In the genomic region with DNA sequence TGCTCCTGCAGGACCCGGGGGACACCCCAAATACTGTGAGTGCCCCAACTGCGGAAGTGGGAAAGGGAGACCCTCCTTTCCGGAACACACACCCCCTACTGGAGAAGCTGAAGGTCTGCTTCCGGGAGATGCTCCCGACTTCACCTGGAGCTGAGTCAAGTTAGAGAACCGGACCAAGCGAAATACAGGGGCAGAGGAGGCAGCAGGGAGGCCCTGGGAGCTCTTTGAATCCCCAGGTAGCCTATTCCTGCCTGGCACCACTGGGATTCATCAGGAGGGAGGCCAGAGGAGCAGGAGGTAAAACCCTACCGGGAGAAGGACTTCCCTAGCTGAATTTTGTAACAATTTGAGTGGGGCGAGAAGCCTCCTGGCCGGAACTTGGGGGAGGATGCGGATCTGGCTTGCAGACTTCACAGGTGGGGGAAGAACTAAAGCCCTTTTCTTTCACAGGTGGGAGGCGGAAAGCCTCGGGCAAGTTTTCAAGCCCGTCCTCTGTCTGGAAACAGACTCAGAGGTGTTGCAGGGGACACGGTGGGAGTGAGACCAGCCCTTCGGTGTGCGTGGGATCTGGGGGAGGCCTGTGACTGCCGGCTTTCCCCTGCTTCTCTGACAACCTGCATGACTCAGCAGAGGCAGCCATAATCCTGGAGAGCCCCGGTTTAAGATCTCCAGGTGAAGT, we compare ENCODE assay signal across 8 cellular contexts. TPM values are rescaled to one million over a fixed set of nuclear protein-coding genes. Genes with fewer than 3 reads are reported as not detected.
A peak's percentile ranks its signal among the peaks of the same experiment; 100 is the strongest.
DNase-seq lines count a peak whose midpoint lies in the region; ATAC-seq and TF ChIP-seq lines count a peak whose summit lies in the region.

No MANE protein-coding gene starts in this region.

- CTCF ChIA-PET in CD4-positive, alpha-beta memory T cell (lab: Charles Lee; ENCODE audit: partially characterized antibody): interaction anchor here (1.7 to 2.1 kb wide), 2 partner anchors 11 kb away, joined by 4 to 16 read pairs; no protein-coding TSS in a partner anchor
- CTCF ChIA-PET in Calu3 (lab: Charles Lee): interaction anchor here (0.6 kb wide), 1 partner anchor 280 kb away, joined by 3 read pairs; no protein-coding TSS in a partner anchor

- no TSS peak for BruUV-seq in Calu3 (replicated peaks; lab: Mats Ljungman, UMichigan)

- H3K4me3 Mint-ChIP-seq in CD4-positive, alpha-beta memory T cell: peak overlapping the region in 7 of 8 donors; percentile 35 to 73 (median 65)
- H3K4me3 Mint-ChIP-seq in natural killer cell (peak overlapping the region; percentile 76), Calu3 (ENCODE audit: low read depth, unreplicated experiment) (no peak overlapping the region)

- no peaks in the 10 kb centered on the region for H4K20me1 ChIP-seq in KMS-11 (ENCODE audit: insufficient read depth)

- intact Hi-C loops in CD4-positive, alpha-beta memory T cell (cut with micrococcal nuclease): no loop called here
- intact Hi-C loops in body of pancreas (cut with DNase I): no loop called here
- intact Hi-C loops in natural killer cell (cut with micrococcal nuclease): no loop called here
- intact Hi-C loops in Calu3 (cut with micrococcal nuclease; ENCODE audit: unreplicated experiment): no loop called here

- no peaks in the 10 kb centered on the region for H3K36me3 ChIP-seq in CD4-positive, alpha-beta memory T cell (ENCODE audit: insufficient read depth, low read length)
- H3K36me3 ChIP-seq in KMS-11 (ENCODE audit: insufficient read depth) (no peaks in the 10 kb centered on the region), body of pancreas (replicated peaks in 1 of 2; ENCODE audit: insufficient read depth in 1 of 2, low read depth in 2 of 2) (no peaks in the 10 kb centered on the region)

- DNase-seq in CD4-positive, alpha-beta memory T cell: peak in 1 of 5 donors; percentile 10
- DNase-seq in body of pancreas: peak in 2 of 4 donors; percentile 23 to 26
- no peak for DNase-seq in natural killer cell
- no peak for DNase-seq in NCI-H446 treated with DMSO at 0.1 percent for 48 hours (lab: John Stamatoyannopoulos, UW)
- DNase-seq in Calu3: no peak
- DNase-seq in AG08396 (ENCODE audit: low spot score): no peak

- H3K27ac Mint-ChIP-seq in CD4-positive, alpha-beta memory T cell: peak overlapping the region in 3 of 7 donors; percentile 33 to 50 (median 45)
- H3K27ac Mint-ChIP-seq in natural killer cell: peak overlapping the region; percentile 24 to 78
- no peak overlapping the region for H3K27ac Mint-ChIP-seq in Calu3 (ENCODE audit: unreplicated experiment)

- ATAC-seq in body of pancreas (no peak), natural killer cell (peak in 2 of 3 donors; percentile 30 to 61), GM21447 (IDR thresholded peaks at IDR 0.05; ENCODE audit: unreplicated experiment) (no peak)

- H3K4me2 ChIP-seq in KMS-11: no peak overlapping the region

- H3K9me3 Mint-ChIP-seq in CD4-positive, alpha-beta memory T cell: no peaks in the 10 kb centered on the region
- H3K9me3 Mint-ChIP-seq in natural killer cell (no peaks in the 10 kb centered on the region), Calu3 (ENCODE audit: low read depth, unreplicated experiment) (peaks cover 3% of the 10 kb centered on the region)

- peak in 2 of 3 donors; percentile 17 to 32 for TF ChIP-seq POLR2A in body of pancreas (IDR thresholded peaks at IDR 0.05)

- POLR2A ChIA-PET in CD4-positive, alpha-beta memory T cell (lab: Charles Lee; ENCODE audit: partially characterized antibody): no interaction called here

- H3K79me2 ChIP-seq in KMS-11 (ENCODE audit: insufficient read depth, low read depth): peaks cover 13% of the 10 kb centered on the region; the same call in 1 of the 2 replicates

- H3K4me3 ChIP-seq in CD4-positive, alpha-beta memory T cell (ENCODE audit: low read length in 2 of 2): no peak overlapping the region
- H3K4me3 ChIP-seq in KMS-11 (IDR thresholded peaks at IDR 0.05; ENCODE audit: insufficient read depth, low read depth, low read length) (no peak overlapping the region), body of pancreas (no peak overlapping the region)

- WGBS in body of pancreas, 2 donors: 19 to 27% methylated on average over 14 to 19 of the region's 19 CpGs

- no peaks in the 10 kb centered on the region for H3K36me3 Mint-ChIP-seq in CD4-positive, alpha-beta memory T cell
- no peaks in the 10 kb centered on the region for H3K36me3 Mint-ChIP-seq in natural killer cell
- H3K36me3 Mint-ChIP-seq in Calu3 (ENCODE audit: insufficient read depth, unreplicated experiment): no peaks in the 10 kb centered on the region

- no peaks in the 10 kb centered on the region for H3K9me3 ChIP-seq in CD4-positive, alpha-beta memory T cell (ENCODE audit: control insufficient read depth in 1 of 2, low read length in 2 of 2)
- H3K9me3 ChIP-seq in body of pancreas: no peaks in the 10 kb centered on the region

- peaks cover 0 to 8% (median 3%) of the 10 kb centered on the region in 4 donors for H3K4me1 Mint-ChIP-seq in CD4-positive, alpha-beta memory T cell
- peaks cover 0 to 16% of the 10 kb centered on the region in 2 donors for H3K4me1 Mint-ChIP-seq in natural killer cell
- H3K4me1 Mint-ChIP-seq in Calu3 (ENCODE audit: low read depth, unreplicated experiment): no peaks in the 10 kb centered on the region

- peak overlapping the region; percentile 38 for H2AFZ ChIP-seq in KMS-11 (ENCODE audit: low read depth)

- peak; percentile 34; the same call in 1 of the 2 replicates for TF ChIP-seq CTCF in KMS-11 (conservative IDR thresholded peaks at IDR 0.05; ENCODE audit: low read depth, low read length)
- TF ChIP-seq CTCF in body of pancreas (IDR thresholded peaks at IDR 0.05): peak in 4 of 7 experiments; percentile 12 to 26 (median 20)
- TF ChIP-seq CTCF in natural killer cell (IDR thresholded peaks at IDR 0.05): no peak
- TF ChIP-seq CTCF in Calu3 (IDR thresholded peaks at IDR 0.05; ENCODE audit: unreplicated experiment): no peak

- H3K27me3 ChIP-seq in CD4-positive, alpha-beta memory T cell (ENCODE audit: insufficient read depth, low read length): no peaks in the 10 kb centered on the region
- H3K27me3 ChIP-seq in KMS-11 (ENCODE audit: insufficient read depth, low read depth) (no peaks in the 10 kb centered on the region), body of pancreas (no peaks in the 10 kb centered on the region)

- no peaks in the 10 kb centered on the region for H3K4me1 ChIP-seq in CD4-positive, alpha-beta memory T cell (ENCODE audit: insufficient read depth, low read length)
- H3K4me1 ChIP-seq in KMS-11 (ENCODE audit: low read depth, poor library complexity, severe bottlenecking): no peaks in the 10 kb centered on the region
- no peaks in the 10 kb centered on the region for H3K4me1 ChIP-seq in body of pancreas

- H3K27me3 Mint-ChIP-seq in CD4-positive, alpha-beta memory T cell: peaks cover 11 to 19% of the 10 kb centered on the region in 2 donors
- H3K27me3 Mint-ChIP-seq in natural killer cell (ENCODE audit: low read depth in 2 of 2): peaks cover 3 to 5% of the 10 kb centered on the region in 2 donors
- H3K27me3 Mint-ChIP-seq in Calu3 (ENCODE audit: unreplicated experiment): no peaks in the 10 kb centered on the region

- H3K27ac ChIP-seq in CD4-positive, alpha-beta memory T cell (ENCODE audit: low read depth, low read length): peak overlapping the region; percentile 17
- H3K27ac ChIP-seq in KMS-11 (peak overlapping the region; percentile 73), body of pancreas (peak overlapping the region in 3 of 4 donors; percentile 48 to 51 (median 50))

- peak overlapping the region; percentile 74; the same call in 1 of the 2 replicates for H3K9ac ChIP-seq in KMS-11

RNA-seq across cellular contexts. Expression of gene TEKT1, which starts 22.4 kb away (rescaled TPM):
- total RNA-seq in CD4-positive, alpha-beta memory T cell: not detected
- not detected for polyA plus RNA-seq in CD4-positive, alpha-beta memory T cell
- total RNA-seq in body of pancreas: not detected
- not detected for total RNA-seq in natural killer cell
- not detected in 2 replicates for total RNA-seq in Calu3 (2022)

Comparison
In these comparisons a context has a peak if more than half of its experiments do, and no peak if none do; other contexts are left out.
1. H3K27ac ChIP-seq: peak in every context shown above with its lines; median percentile 73 in KMS-11; 50 in body of pancreas; 17 in CD4-positive, alpha-beta memory T cell.
2. CTCF ChIP-seq: peak in KMS-11 (single experiment) and body of pancreas (4 of 7); none in natural killer cell (single experiment) and Calu3 (single experiment).
3. ATAC-seq: peak in natural killer cell (2 of 3); none in body of pancreas (single experiment) and GM21447 (single experiment).